Comparison of ENCODE assay signal across 8 cellular contexts in genomic region chr1:44786138-44786840, GRCh38. TPM values are rescaled to one million over a fixed set of nuclear protein-coding genes. Genes with fewer than 3 reads are reported as not detected.
DNase-seq lines count a peak whose midpoint lies in the region; ATAC-seq and TF ChIP-seq lines count a peak whose summit lies in the region.

No MANE protein-coding gene starts in this region.

- no peaks in the 10 kb centered on the region for H3K27me3 Mint-ChIP-seq in activated CD8-positive, alpha-beta memory T cell treated with anti-CD3 and anti-CD28 coated beads, Interleukin-2, amount 10 ng/mL, durations not matched to agents 7 days and 5 days

- peaks cover 11% of the 10 kb centered on the region for H3K36me3 Mint-ChIP-seq in activated CD8-positive, alpha-beta memory T cell treated with anti-CD3 and anti-CD28 coated beads, Interleukin-2, amount 10 ng/mL, durations not matched to agents 7 days and 5 days

- no peak for TF ChIP-seq EP300 in stomach (IDR thresholded peaks at IDR 0.05)

- H3K4me3 ChIP-seq in epithelial cell of esophagus (ENCODE audit: low read length) = peak overlapping the region; percentile 47
- H3K4me3 ChIP-seq in mucosa of rectum (ENCODE audit: low read length in 2 of 2) = peak overlapping the region; percentile 56 to 70
- H3K4me3 ChIP-seq in stomach = peak overlapping the region; percentile 47 to 51 (median 50)

- peak overlapping the region; percentile 35 to 65 for H3K9ac ChIP-seq in mucosa of rectum (ENCODE audit: low read depth in 1 of 2, low read length in 2 of 2)

- CTCF ChIA-PET in activated CD8-positive, alpha-beta memory T cell treated with anti-CD3 and anti-CD28 coated beads, Interleukin-2, amount 10 ng/mL, durations not matched to agents 7 days and 5 days (lab: Charles Lee) = interaction anchor here (0.7 to 6.9 kb wide), 19 partner anchors 7 to 228 kb away, joined by 3 to 60 read pairs (median 9); partner anchors contain the start of genes BTBD19, DYNLT4, HECTD3 and PLK3

- intact Hi-C loops in stomach (cut with DNase I; ENCODE audit: low total_unique reads) = no loop called here

- TF ChIP-seq CTCF in epithelial cell of esophagus (IDR thresholded peaks at IDR 0.05; ENCODE audit: insufficient read depth, low read depth, low read length, missing control alignments) = peak; percentile 99
- TF ChIP-seq CTCF in stomach (IDR thresholded peaks at IDR 0.05) = peak in 6 of 7 experiments; percentile 72 to 100 (median 99)

- peak; percentile 46 for DNase-seq in AG08395 (ENCODE audit: low spot score)
- peak; percentile 46 for DNase-seq in MV-4-11 (lab: John Stamatoyannopoulos, UW)
- peak; percentile 81 for DNase-seq in activated CD8-positive, alpha-beta memory T cell treated with anti-CD3 and anti-CD28 coated beads, Interleukin-2, amount 10 ng/mL, durations not matched to agents 7 days and 5 days
- peak; percentile 71 for DNase-seq in epithelial cell of esophagus (ENCODE audit: low read depth)
- peak; percentile 77 for DNase-seq in stomach

- peaks cover 44% of the 10 kb centered on the region for H3K4me1 Mint-ChIP-seq in activated CD8-positive, alpha-beta memory T cell treated with anti-CD3 and anti-CD28 coated beads, Interleukin-2, amount 10 ng/mL, durations not matched to agents 7 days and 5 days

- 4 to 8% (median 6%) methylated on average over 6 to 49 of the region's 49 CpGs for WGBS in stomach, 5 donors

- H3K9me3 Mint-ChIP-seq in activated CD8-positive, alpha-beta memory T cell treated with anti-CD3 and anti-CD28 coated beads, Interleukin-2, amount 10 ng/mL, durations not matched to agents 7 days and 5 days (ENCODE audit: low read depth) = no peaks in the 10 kb centered on the region

- TF ChIP-seq POLR2A in stomach (IDR thresholded peaks at IDR 0.05) = no peak

- peak overlapping the region; percentile 57 for H3K4me3 Mint-ChIP-seq in activated CD8-positive, alpha-beta memory T cell treated with anti-CD3 and anti-CD28 coated beads, Interleukin-2, amount 10 ng/mL, durations not matched to agents 7 days and 5 days

- H3K27me3 ChIP-seq in mucosa of rectum (ENCODE audit: control insufficient read depth in 2 of 2, insufficient read depth in 2 of 2, low read length in 2 of 2) (no peaks in the 10 kb centered on the region), stomach (no peaks in the 10 kb centered on the region)

- peaks cover under 1 to 2% of the 10 kb centered on the region in 2 donors for H3K36me3 ChIP-seq in mucosa of rectum (ENCODE audit: control insufficient read depth in 2 of 2, insufficient read depth in 2 of 2, low read length in 2 of 2)
- peaks cover 0 to 11% (median 9%) of the 10 kb centered on the region in 4 donors for H3K36me3 ChIP-seq in stomach

- H3K27ac Mint-ChIP-seq in activated CD8-positive, alpha-beta memory T cell treated with anti-CD3 and anti-CD28 coated beads, Interleukin-2, amount 10 ng/mL, durations not matched to agents 7 days and 5 days = peak overlapping the region; percentile 78

- peaks cover 21% of the 10 kb centered on the region in 2 donors for H3K4me1 ChIP-seq in mucosa of rectum (ENCODE audit: control insufficient read depth in 2 of 2, insufficient read depth in 2 of 2, low read length in 2 of 2)
- peaks cover 32 to 36% (median 34%) of the 10 kb centered on the region in 4 donors for H3K4me1 ChIP-seq in stomach

- H3K9me3 ChIP-seq in mucosa of rectum (ENCODE audit: control insufficient read depth in 2 of 2, low read length in 2 of 2) = no peaks in the 10 kb centered on the region
- no peaks in the 10 kb centered on the region for H3K9me3 ChIP-seq in stomach

- ATAC-seq in GM19023 (IDR thresholded peaks at IDR 0.05; ENCODE audit: unreplicated experiment) = peak; percentile 45
- ATAC-seq in activated CD8-positive, alpha-beta memory T cell treated with anti-CD3 and anti-CD28 coated beads, Interleukin-2, amount 10 ng/mL, durations not matched to agents 7 days and 5 days = peak; percentile 67
- no peak for ATAC-seq in HG03196 (IDR thresholded peaks at IDR 0.05; ENCODE audit: unreplicated experiment)

- H3K27ac ChIP-seq in mucosa of rectum (ENCODE audit: low read depth in 2 of 2, low read length in 2 of 2) (peak overlapping the region in 1 of 2 donors; percentile 61), stomach (peak overlapping the region; percentile 27 to 78 (median 52))

RNA-seq across cellular contexts. Expression of gene BEST4, which starts 1.7 kb away (rescaled TPM):
- under 1 TPM; 0.73 to 0.79 TPM for total RNA-seq in activated CD8-positive, alpha-beta memory T cell treated with anti-CD3 and anti-CD28 coated beads, Interleukin-2, amount 10 ng/mL, durations not matched to agents 7 days and 5 days
- total RNA-seq in stomach = 10 to 100 TPM in 1 of 5 donors, under 1 TPM in 1, not detected in 3; 0.87 to 60.0 TPM
- polyA plus RNA-seq in stomach = under 1 TPM in 1 of 3 donors, not detected in 2; 0.35 TPM

RNA-seq across cellular contexts. Expression of gene RPS8, which starts 10.9 kb away (rescaled TPM):
- total RNA-seq in activated CD8-positive, alpha-beta memory T cell treated with anti-CD3 and anti-CD28 coated beads, Interleukin-2, amount 10 ng/mL, durations not matched to agents 7 days and 5 days = 1,000 to 10,000 TPM; 1,353 to 1,538 TPM
- total RNA-seq in stomach = 1,000 to 10,000 TPM in 4 of 5 donors, 100 to 1,000 TPM in 1; 322 to 2,657 (median 1,647) TPM
- polyA plus RNA-seq in stomach = 1,000 to 10,000 TPM; 2,591 to 3,429 (median 3,008) TPM

RNA-seq across cellular contexts. Expression of gene PLK3, which starts 13.9 kb away (rescaled TPM):
- total RNA-seq in activated CD8-positive, alpha-beta memory T cell treated with anti-CD3 and anti-CD28 coated beads, Interleukin-2, amount 10 ng/mL, durations not matched to agents 7 days and 5 days = 10 to 100 TPM; 43.1 to 48.9 TPM
- 10 to 100 TPM in 4 of 5 donors, under 1 TPM in 1; 0.58 to 30.4 (median 24.3) TPM for total RNA-seq in stomach
- 10 to 100 TPM in 2 of 3 donors, 1 to 10 TPM in 1; 9.5 to 21.2 (median 13.5) TPM for polyA plus RNA-seq in stomach

RNA-seq across cellular contexts. Expression of gene DYNLT4, which starts 20.9 kb away (rescaled TPM):
- 1 to 10 TPM in 1 of 2 experiments, under 1 TPM in 1; 0.40 to 1.3 TPM for total RNA-seq in activated CD8-positive, alpha-beta memory T cell treated with anti-CD3 and anti-CD28 coated beads, Interleukin-2, amount 10 ng/mL, durations not matched to agents 7 days and 5 days
- total RNA-seq in stomach = 10 to 100 TPM in 1 of 5 donors, not detected in 4; 25.5 TPM
- 1 to 10 TPM in 1 of 3 donors, under 1 TPM in 2; 0.38 to 4.4 (median 0.50) TPM for polyA plus RNA-seq in stomach

RNA-seq across cellular contexts. Expression of gene BTBD19, which starts 22.0 kb away (rescaled TPM):
- total RNA-seq in activated CD8-positive, alpha-beta memory T cell treated with anti-CD3 and anti-CD28 coated beads, Interleukin-2, amount 10 ng/mL, durations not matched to agents 7 days and 5 days = 1 to 10 TPM; 3.7 to 4.5 TPM
- 1 to 10 TPM in 2 of 5 donors, under 1 TPM in 1, not detected in 2; 0.89 to 4.1 (median 2.9) TPM for total RNA-seq in stomach
- 1 to 10 TPM; 1.4 to 2.9 (median 2.8) TPM for polyA plus RNA-seq in stomach
